ENCODE assay signal across 1 cellular context in genomic region chr16:31204871-31205666, GRCh38.
TF ChIP-seq lines count a peak whose summit lies in the region.

No MANE protein-coding gene starts in this region.

TF ChIP-seq in HepG2, 621 proteins besides CTCF, POLR2A, EP300 and RAD21:
- TF ChIP-seq POLR2AphosphoS2 (IDR thresholded peaks at IDR 0.05; ENCODE audit: low read depth, low read length), result peak; percentile 77; the same call in 1 of the 2 replicates
- TF ChIP-seq ATF4 (CRISPR knock-in tag; IDR thresholded peaks at IDR 0.05), result no peak
- TF ChIP-seq GPN1 (CRISPR knock-in tag; IDR thresholded peaks at IDR 0.05; ENCODE audit: borderline replicate concordance), result no peak
- TF ChIP-seq RFXAP (CRISPR knock-in tag; IDR thresholded peaks at IDR 0.05; ENCODE audit: borderline replicate concordance), result no peak
- TF ChIP-seq ESRRA (CRISPR knock-in tag; IDR thresholded peaks at IDR 0.05; ENCODE audit: low read depth), result no peak
- peak; percentile 38; the same call in 1 of the 2 replicates for TF ChIP-seq ZNF121 (CRISPR knock-in tag; IDR thresholded peaks at IDR 0.05)
